Comparison of ENCODE assay signal across 8 cellular contexts in the genomic region with DNA sequence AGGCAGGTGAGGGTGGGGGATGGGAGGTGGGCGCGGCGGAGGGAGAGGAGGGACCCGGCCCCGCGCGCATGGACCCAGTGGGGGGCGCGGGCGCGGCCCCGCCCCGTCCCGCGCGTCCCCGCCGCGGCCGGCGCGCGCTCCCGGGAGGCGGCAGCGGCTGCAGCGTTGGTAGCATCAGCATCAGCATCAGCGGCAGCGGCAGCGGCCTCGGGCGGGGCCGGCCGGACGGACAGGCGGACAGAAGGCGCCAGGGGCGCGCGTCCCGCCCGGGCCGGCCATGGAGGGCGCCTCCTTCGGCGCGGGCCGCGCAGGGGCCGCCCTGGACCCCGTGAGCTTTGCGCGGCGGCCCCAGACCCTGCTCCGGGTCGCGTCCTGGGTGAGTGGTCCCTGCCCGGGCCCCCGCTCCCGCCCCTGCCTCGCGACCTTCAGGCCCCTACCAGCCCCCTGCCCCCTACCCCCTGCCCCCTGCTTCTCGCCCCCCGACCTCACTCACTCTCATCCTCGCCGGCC. TPM values are rescaled to one million over a fixed set of nuclear protein-coding genes. Genes with fewer than 3 reads are reported as not detected.
DNase-seq lines count a peak whose midpoint lies in the region; ATAC-seq and TF ChIP-seq lines count a peak whose summit lies in the region.

A gene with protein sequence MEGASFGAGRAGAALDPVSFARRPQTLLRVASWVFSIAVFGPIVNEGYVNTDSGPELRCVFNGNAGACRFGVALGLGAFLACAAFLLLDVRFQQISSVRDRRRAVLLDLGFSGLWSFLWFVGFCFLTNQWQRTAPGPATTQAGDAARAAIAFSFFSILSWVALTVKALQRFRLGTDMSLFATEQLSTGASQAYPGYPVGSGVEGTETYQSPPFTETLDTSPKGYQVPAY (plus strand): TSS at position 145 of the 510 bp plus-strand sequence. CDS start 133 bp downstream, at position 278.

- BruUV-seq in Caco-2 (replicated peaks; lab: Mats Ljungman, UMichigan): no TSS peak

- no peak for TF ChIP-seq RAD21 in neural cell (conservative IDR thresholded peaks at IDR 0.05)

- intact Hi-C loops in Caco-2 (cut with micrococcal nuclease; ENCODE audit: unreplicated experiment) (no loop called here), uterus (cut with DNase I; ENCODE audit: low total_unique reads) (no loop called here)

- no peak for TF ChIP-seq POLR2A in uterus (IDR thresholded peaks at IDR 0.05)

- no peaks in the 10 kb centered on the region for H4K20me1 ChIP-seq in neural cell (ENCODE audit: insufficient read depth)

- peaks cover 5% of the 10 kb centered on the region; the same call in 1 of the 2 replicates for H3K36me3 ChIP-seq in Caco-2 (ENCODE audit: control insufficient read depth, insufficient read depth, low read length)
- no peaks in the 10 kb centered on the region for H3K36me3 ChIP-seq in neural cell (ENCODE audit: insufficient read depth, low read length)
- no peaks in the 10 kb centered on the region for H3K36me3 ChIP-seq in uterus

- peak within 1 kb of the TSS; percentile 78 for H3K4me2 ChIP-seq in neural cell (ENCODE audit: low read length)

- H3K4me3 ChIP-seq in Caco-2 (ENCODE audit: low read depth, low read length): peak within 1 kb of the TSS; percentile 51
- H3K4me3 ChIP-seq in neural cell (ENCODE audit: low read length): peak within 1 kb of the TSS; percentile 88
- no peak within 1 kb of the TSS for H3K4me3 ChIP-seq in uterus

- POLR2A ChIA-PET in Caco-2 (lab: Charles Lee): no interaction called here

- H3K36me3 Mint-ChIP-seq in Caco-2 (ENCODE audit: insufficient read depth, unreplicated experiment): peaks cover 3% of the 10 kb centered on the region
- peaks cover 20% of the 10 kb centered on the region for H3K36me3 Mint-ChIP-seq in central memory CD8-positive, alpha-beta T cell (ENCODE audit: insufficient read depth)

- H3K9me3 ChIP-seq in Caco-2: no peaks in the 10 kb centered on the region
- no peaks in the 10 kb centered on the region for H3K9me3 ChIP-seq in neural cell (ENCODE audit: low read length)
- H3K9me3 ChIP-seq in uterus: no peaks in the 10 kb centered on the region

- peak within 1 kb of the TSS; percentile 54 for H3K27ac Mint-ChIP-seq in Caco-2 (ENCODE audit: unreplicated experiment)
- peak within 1 kb of the TSS; percentile 73 for H3K27ac Mint-ChIP-seq in central memory CD8-positive, alpha-beta T cell (ENCODE audit: low read depth)

- DNase-seq in Caco-2: peak in 1 of 2 experiments; percentile 46
- DNase-seq in HuH-7.5 (ENCODE audit: low spot score): peak; percentile 46
- no peak for DNase-seq in central memory CD8-positive, alpha-beta T cell (ENCODE audit: low spot score in 2 of 2)
- DNase-seq in uterus: no peak
- no peak for DNase-seq in amniotic stem cell (lab: John Stamatoyannopoulos, UW)
- DNase-seq in GF-D8 (lab: John Stamatoyannopoulos, UW): no peak

- peak within 1 kb of the TSS; percentile 80 for H3K9ac ChIP-seq in neural cell (ENCODE audit: low read length)

- H3K9me3 Mint-ChIP-seq in Caco-2 (ENCODE audit: unreplicated experiment): no peaks in the 10 kb centered on the region
- no peaks in the 10 kb centered on the region for H3K9me3 Mint-ChIP-seq in central memory CD8-positive, alpha-beta T cell

- no peak for TF ChIP-seq EP300 in neural cell (conservative IDR thresholded peaks at IDR 0.05; ENCODE audit: poor library complexity, severe bottlenecking)

- CTCF ChIA-PET in Caco-2 (lab: Charles Lee): interaction anchor here (0.7 kb wide), 1 partner anchor 25 kb away, joined by 3 read pairs; a partner anchor contains a TSS

- no peaks in the 10 kb centered on the region for H3K27me3 ChIP-seq in Caco-2 (replicated peaks; ENCODE audit: control insufficient read depth, insufficient read depth, low read length)
- H3K27me3 ChIP-seq in neural cell (ENCODE audit: insufficient read depth, low read depth, low read length): peaks cover 21% of the 10 kb centered on the region
- H3K27me3 ChIP-seq in uterus: peaks cover 14 to 20% of the 10 kb centered on the region in 2 donors

- no peaks in the 10 kb centered on the region for H3F3A ChIP-seq in neural cell (ENCODE audit: insufficient read depth, low read length, poor library complexity, severe bottlenecking)

- no peak within 1 kb of the TSS for H3K27ac ChIP-seq in neural cell (ENCODE audit: low read length)
- H3K27ac ChIP-seq in uterus: no peak within 1 kb of the TSS

- peak within 1 kb of the TSS; percentile 70 for H3K4me3 Mint-ChIP-seq in Caco-2 (ENCODE audit: unreplicated experiment)
- peak within 1 kb of the TSS; percentile 67 for H3K4me3 Mint-ChIP-seq in central memory CD8-positive, alpha-beta T cell

- no peaks in the 10 kb centered on the region for H3K27me3 Mint-ChIP-seq in Caco-2 (ENCODE audit: insufficient read depth, unreplicated experiment)
- H3K27me3 Mint-ChIP-seq in central memory CD8-positive, alpha-beta T cell: peaks cover 14% of the 10 kb centered on the region

- peaks cover 7% of the 10 kb centered on the region for H3K4me1 Mint-ChIP-seq in Caco-2 (ENCODE audit: low read depth, unreplicated experiment)
- H3K4me1 Mint-ChIP-seq in central memory CD8-positive, alpha-beta T cell: peaks cover 16% of the 10 kb centered on the region

- TF ChIP-seq CTCF in Caco-2 (IDR thresholded peaks at IDR 0.05; ENCODE audit: insufficient read depth in 1 of 2, low read depth in 1 of 2, low read length in 1 of 2, severe bottlenecking in 1 of 2, unreplicated experiment in 1 of 2) (no peak), neural cell (IDR thresholded peaks at IDR 0.05; ENCODE audit: poor library complexity, severe bottlenecking) (no peak), uterus (IDR thresholded peaks at IDR 0.05) (no peak)

- peak within 1 kb of the TSS; percentile 33 for H2AFZ ChIP-seq in neural cell (ENCODE audit: low read depth, low read length)

- H3K9me2 ChIP-seq in neural cell (ENCODE audit: insufficient read depth, low read length): no peaks in the 10 kb centered on the region

- no peaks in the 10 kb centered on the region for H3K79me2 ChIP-seq in neural cell (replicated peaks; ENCODE audit: insufficient read depth, low read length)

- H3K4me1 ChIP-seq in Caco-2: peaks cover 16% of the 10 kb centered on the region
- peaks cover 0 to 21% of the 10 kb centered on the region in 2 donors for H3K4me1 ChIP-seq in uterus

- no peak for ATAC-seq in central memory CD8-positive, alpha-beta T cell (replicated peaks; ENCODE audit: extremely low read depth, poor library complexity, severe bottlenecking)
- no peak for ATAC-seq in GM21528 (IDR thresholded peaks at IDR 0.05; ENCODE audit: low FRiP score, unreplicated experiment)

TF ChIP-seq in neural cell, 6 proteins besides CTCF, POLR2A, EP300 and RAD21:
- TF ChIP-seq, protein P1, sequence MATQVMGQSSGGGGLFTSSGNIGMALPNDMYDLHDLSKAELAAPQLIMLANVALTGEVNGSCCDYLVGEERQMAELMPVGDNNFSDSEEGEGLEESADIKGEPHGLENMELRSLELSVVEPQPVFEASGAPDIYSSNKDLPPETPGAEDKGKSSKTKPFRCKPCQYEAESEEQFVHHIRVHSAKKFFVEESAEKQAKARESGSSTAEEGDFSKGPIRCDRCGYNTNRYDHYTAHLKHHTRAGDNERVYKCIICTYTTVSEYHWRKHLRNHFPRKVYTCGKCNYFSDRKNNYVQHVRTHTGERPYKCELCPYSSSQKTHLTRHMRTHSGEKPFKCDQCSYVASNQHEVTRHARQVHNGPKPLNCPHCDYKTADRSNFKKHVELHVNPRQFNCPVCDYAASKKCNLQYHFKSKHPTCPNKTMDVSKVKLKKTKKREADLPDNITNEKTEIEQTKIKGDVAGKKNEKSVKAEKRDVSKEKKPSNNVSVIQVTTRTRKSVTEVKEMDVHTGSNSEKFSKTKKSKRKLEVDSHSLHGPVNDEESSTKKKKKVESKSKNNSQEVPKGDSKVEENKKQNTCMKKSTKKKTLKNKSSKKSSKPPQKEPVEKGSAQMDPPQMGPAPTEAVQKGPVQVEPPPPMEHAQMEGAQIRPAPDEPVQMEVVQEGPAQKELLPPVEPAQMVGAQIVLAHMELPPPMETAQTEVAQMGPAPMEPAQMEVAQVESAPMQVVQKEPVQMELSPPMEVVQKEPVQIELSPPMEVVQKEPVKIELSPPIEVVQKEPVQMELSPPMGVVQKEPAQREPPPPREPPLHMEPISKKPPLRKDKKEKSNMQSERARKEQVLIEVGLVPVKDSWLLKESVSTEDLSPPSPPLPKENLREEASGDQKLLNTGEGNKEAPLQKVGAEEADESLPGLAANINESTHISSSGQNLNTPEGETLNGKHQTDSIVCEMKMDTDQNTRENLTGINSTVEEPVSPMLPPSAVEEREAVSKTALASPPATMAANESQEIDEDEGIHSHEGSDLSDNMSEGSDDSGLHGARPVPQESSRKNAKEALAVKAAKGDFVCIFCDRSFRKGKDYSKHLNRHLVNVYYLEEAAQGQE (IDR thresholded peaks at IDR 0.05; ENCODE audit: borderline replicate concordance): no peak
- no peak for TF ChIP-seq MXI1 (conservative IDR thresholded peaks at IDR 0.05; ENCODE audit: poor library complexity, severe bottlenecking)
- no peak for TF ChIP-seq TAF1 (IDR thresholded peaks at IDR 0.05; ENCODE audit: low read depth)
- TF ChIP-seq EZH2 (IDR thresholded peaks at IDR 0.05; ENCODE audit: borderline replicate concordance, insufficient read depth, low read length, poor library complexity, severe bottlenecking): no peak
- TF ChIP-seq SMC3 (conservative IDR thresholded peaks at IDR 0.05; ENCODE audit: poor library complexity): no peak
- TF ChIP-seq POLR2AphosphoS5 (IDR thresholded peaks at IDR 0.05): peak; percentile 81

RNA-seq across cellular contexts. Expression of the gene that starts here (rescaled TPM):
- 2.9 and 3.3 TPM in 2 replicates for total RNA-seq in Caco-2 (2022)
- polyA plus RNA-seq in neural cell: 61.0 and 71.9 TPM in 2 replicates
- 49.4 and 50.2 TPM in 2 replicates for polyA minus RNA-seq in neural cell
- total RNA-seq in uterus: 1 to 10 TPM in 1 of 4 donors, not detected in 3; 1.5 TPM

Comparison
In these comparisons a context has a peak if more than half of its experiments do, and no peak if none do; other contexts are left out.
1. H3K4me3 ChIP-seq: peak in Caco-2 (single experiment) and neural cell (single experiment); none in uterus (0 of 2).